In genomic region chr7:37052673-37053072, GRCh38 we compare ENCODE assay signal across 11 cellular contexts.
DNase-seq lines count a peak whose midpoint lies in the region; ATAC-seq and TF ChIP-seq lines count a peak whose summit lies in the region.
"Had no signal": no experiment of that assay in that cellular context is flagged by ENCODE, and none has a peak within 500 bp of the region (broad histone marks: within the 10 kb centered on the region; RNA-seq: fewer than 3 reads in every experiment).

No MANE protein-coding gene starts in this region.

- no peak for TF ChIP-seq EP300 in gastroesophageal sphincter (IDR thresholded peaks at IDR 0.05)

- H3K9me3 ChIP-seq in testis (no peaks in the 10 kb centered on the region), gastroesophageal sphincter (no peaks in the 10 kb centered on the region)

- no peak overlapping the region for H3K27ac Mint-ChIP-seq in natural killer cell
- H3K27ac Mint-ChIP-seq in natural killer cell treated with Interleukin-12 subunit alpha and Interleukin-12 subunit beta and Interleukin-15 and Interleukin-18, amount 100 ng/mL, for 72 hours, result no peak overlapping the region
- H3K27ac Mint-ChIP-seq: activated naive CD4-positive, alpha-beta T cell treated with anti-CD3 and anti-CD28 coated beads, Interleukin-2, amount 50 U/mL, for 24 hours; CD8-positive, alpha-beta T cell had no signal

- H3K27ac ChIP-seq in testis (no peak overlapping the region), gastroesophageal sphincter (no peak overlapping the region)

- no peaks in the 10 kb centered on the region for H3K36me3 Mint-ChIP-seq in natural killer cell
- no peaks in the 10 kb centered on the region for H3K36me3 Mint-ChIP-seq in natural killer cell treated with Interleukin-12 subunit alpha and Interleukin-12 subunit beta and Interleukin-15 and Interleukin-18, amount 100 ng/mL, for 72 hours

- H3K27me3 ChIP-seq in testis (no peaks in the 10 kb centered on the region), gastroesophageal sphincter (no peaks in the 10 kb centered on the region)

- H3K4me1 Mint-ChIP-seq in natural killer cell, result peaks cover 0 to 10% of the 10 kb centered on the region in 2 donors
- peaks cover 7 to 17% of the 10 kb centered on the region in 2 donors for H3K4me1 Mint-ChIP-seq in natural killer cell treated with Interleukin-12 subunit alpha and Interleukin-12 subunit beta and Interleukin-15 and Interleukin-18, amount 100 ng/mL, for 72 hours (ENCODE audit: low read depth in 2 of 2)

- TF ChIP-seq CTCF in natural killer cell (IDR thresholded peaks at IDR 0.05) (no peak), fibroblast of mammary gland (conservative IDR thresholded peaks at IDR 0.05; ENCODE audit: control insufficient read depth, insufficient read depth, low read depth, low read length) (no peak), testis (IDR thresholded peaks at IDR 0.05) (no peak), gastroesophageal sphincter (IDR thresholded peaks at IDR 0.05) (no peak)

- no peak for TF ChIP-seq POLR2A in testis (IDR thresholded peaks at IDR 0.05)
- TF ChIP-seq POLR2A in gastroesophageal sphincter (IDR thresholded peaks at IDR 0.05), result no peak

- intact Hi-C loops in natural killer cell (cut with micrococcal nuclease) (no loop called here), testis (cut with DNase I; ENCODE audit: low total_unique reads) (no loop called here)

- no peak overlapping the region for H3K4me3 ChIP-seq in fibroblast of mammary gland (ENCODE audit: control insufficient read depth, low read depth, low read length)
- H3K4me3 ChIP-seq in testis, result no peak overlapping the region
- no peak overlapping the region for H3K4me3 ChIP-seq in gastroesophageal sphincter

- H3K9me3 Mint-ChIP-seq in natural killer cell, result no peaks in the 10 kb centered on the region
- H3K9me3 Mint-ChIP-seq in natural killer cell treated with Interleukin-12 subunit alpha and Interleukin-12 subunit beta and Interleukin-15 and Interleukin-18, amount 100 ng/mL, for 72 hours, result no peaks in the 10 kb centered on the region
- H3K9me3 Mint-ChIP-seq: activated naive CD4-positive, alpha-beta T cell treated with anti-CD3 and anti-CD28 coated beads, Interleukin-2, amount 50 U/mL, for 24 hours; CD8-positive, alpha-beta T cell had no signal

- 22 to 26% methylated on average over 3 of the region's 3 CpGs for WGBS in testis, 2 donors
- 0 to 30% methylated on average over 2 of the region's 3 CpGs for WGBS in gastroesophageal sphincter (ENCODE audit: low coverage in 1 of 2), 2 donors

- H3K36me3 ChIP-seq in testis (ENCODE audit: low read depth, missing control alignments), result no peaks in the 10 kb centered on the region
- H3K36me3 ChIP-seq in gastroesophageal sphincter, result no peaks in the 10 kb centered on the region

- no peaks in the 10 kb centered on the region for H3K27me3 Mint-ChIP-seq in natural killer cell (ENCODE audit: low read depth in 2 of 2)
- no peaks in the 10 kb centered on the region for H3K27me3 Mint-ChIP-seq in natural killer cell treated with Interleukin-12 subunit alpha and Interleukin-12 subunit beta and Interleukin-15 and Interleukin-18, amount 100 ng/mL, for 72 hours
- H3K27me3 Mint-ChIP-seq: activated naive CD4-positive, alpha-beta T cell treated with anti-CD3 and anti-CD28 coated beads, Interleukin-2, amount 50 U/mL, for 24 hours had no signal

- no peak overlapping the region for H3K4me3 Mint-ChIP-seq in natural killer cell
- H3K4me3 Mint-ChIP-seq in natural killer cell treated with Interleukin-12 subunit alpha and Interleukin-12 subunit beta and Interleukin-15 and Interleukin-18, amount 100 ng/mL, for 72 hours, result no peak overlapping the region
- H3K4me3 Mint-ChIP-seq: activated naive CD4-positive, alpha-beta T cell treated with anti-CD3 and anti-CD28 coated beads, Interleukin-2, amount 50 U/mL, for 24 hours; CD8-positive, alpha-beta T cell had no signal

- DNase-seq in natural killer cell (peak; percentile 23), RPMI8226 (peak; percentile 46), fibroblast of mammary gland (ENCODE audit: low read depth) (peak; percentile 44), testis (peak; percentile 38)
- no peak for DNase-seq in natural killer cell treated with Interleukin-12 subunit alpha and Interleukin-12 subunit beta and Interleukin-15 and Interleukin-18, amount 100 ng/mL, for 72 hours (ENCODE audit: low spot score)
- DNase-seq: GOT3 had no signal

- H3K4me1 ChIP-seq in testis (no peaks in the 10 kb centered on the region), gastroesophageal sphincter (no peaks in the 10 kb centered on the region)

- ATAC-seq in natural killer cell (peak in 1 of 3 donors; percentile 55), GM19463 (IDR thresholded peaks at IDR 0.05; ENCODE audit: unreplicated experiment) (no peak), HG02970 (IDR thresholded peaks at IDR 0.05; ENCODE audit: low FRiP score, unreplicated experiment) (no peak), gastroesophageal sphincter (no peak)
- no peak for ATAC-seq in natural killer cell treated with Interleukin-12 subunit alpha and Interleukin-12 subunit beta and Interleukin-15 and Interleukin-18, amount 100 ng/mL, for 72 hours
- ATAC-seq: CD8-positive, alpha-beta T cell had no signal
